ENCODE assay signal across 1 cellular context in the genomic region with DNA sequence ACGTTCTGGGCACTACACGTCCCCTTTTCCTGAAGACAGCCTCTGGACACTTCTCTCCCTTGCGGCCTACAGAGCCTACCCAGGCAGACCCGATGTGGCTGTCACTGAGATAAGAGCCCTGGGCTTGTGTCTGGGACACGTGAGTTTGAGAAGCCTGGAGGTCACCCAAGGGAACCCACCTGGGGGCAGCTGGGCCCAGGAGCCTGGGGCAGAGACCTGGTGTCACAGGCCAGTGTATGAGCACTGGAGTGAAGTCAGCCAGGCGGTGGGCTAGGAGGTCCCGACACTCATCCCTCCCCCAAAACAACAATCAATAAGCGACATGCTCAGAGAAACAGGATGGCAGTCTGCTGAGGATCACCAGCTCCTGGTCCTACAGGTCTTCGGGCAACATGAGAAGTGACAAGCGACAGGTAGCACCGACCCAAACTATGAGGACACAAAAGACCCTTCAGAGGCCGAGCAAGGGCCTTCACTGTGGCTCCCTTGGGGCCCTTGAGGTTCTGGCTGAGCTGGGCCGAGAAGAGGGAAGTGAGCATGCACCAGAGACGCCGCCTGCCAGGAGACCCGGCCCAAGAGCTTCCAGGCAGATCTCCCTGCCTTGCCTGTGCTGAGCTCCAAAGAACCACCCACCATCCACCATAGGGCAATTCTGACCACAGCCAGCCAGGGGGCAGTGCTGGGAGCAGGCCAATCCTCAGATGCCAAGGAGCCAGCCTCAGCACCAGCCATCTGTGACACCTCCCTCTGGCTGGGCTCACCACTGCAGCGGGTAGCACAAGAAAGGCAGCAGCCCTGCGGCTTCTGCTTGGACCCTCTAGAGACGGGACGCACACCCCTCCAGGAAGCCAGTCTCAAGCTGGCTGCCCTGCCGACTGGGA.
A peak's percentile ranks its signal among the peaks of the same experiment; 100 is the strongest.
TF ChIP-seq lines count a peak whose summit lies in the region.

No MANE protein-coding gene starts in this region.

TF ChIP-seq in HepG2, 621 proteins besides CTCF, POLR2A, EP300 and RAD21:
- TF ChIP-seq CCDC6 (CRISPR knock-in tag; IDR thresholded peaks at IDR 0.05) (no peak), FOXK2 (IDR thresholded peaks at IDR 0.05) (no peak), ZNF687 (CRISPR knock-in tag; IDR thresholded peaks at IDR 0.05) (peak; percentile 83), PHF21A (CRISPR knock-in tag; IDR thresholded peaks at IDR 0.05) (no peak), SP5 (CRISPR knock-in tag; IDR thresholded peaks at IDR 0.05; ENCODE audit: borderline replicate concordance, low read depth) (peak; percentile 20; the same call in 1 of the 2 replicates), STAG1 (CRISPR knock-in tag; IDR thresholded peaks at IDR 0.05) (peak; percentile 46), ZNF614 (CRISPR knock-in tag; IDR thresholded peaks at IDR 0.05; ENCODE audit: borderline replicate concordance) (no peak), PITX1 (CRISPR knock-in tag; IDR thresholded peaks at IDR 0.05) (no peak), TEAD3 (CRISPR knock-in tag; optimal IDR thresholded peaks at IDR 0.05; ENCODE audit: borderline replicate concordance) (peak; percentile 41), TGIF2 (CRISPR knock-in tag; IDR thresholded peaks at IDR 0.05) (peak; percentile 24; the same call in 1 of the 2 replicates), MED1 (CRISPR knock-in tag; IDR thresholded peaks at IDR 0.05) (0 out of 2 replicates have a peak, but pooled peaks have one; percentile 35), ERF (CRISPR knock-in tag; IDR thresholded peaks at IDR 0.05) (0 out of 2 replicates have a peak, but pooled peaks have one; percentile 18), ZNF3 (CRISPR knock-in tag; IDR thresholded peaks at IDR 0.05) (no peak), HNRNPL (IDR thresholded peaks at IDR 0.05; ENCODE audit: low read depth, low read length) (peak; percentile 89), SMAD1 (CRISPR knock-in tag; IDR thresholded peaks at IDR 0.05; ENCODE audit: borderline replicate concordance, low read depth) (no peak), ZFP41 (CRISPR knock-in tag; IDR thresholded peaks at IDR 0.05; ENCODE audit: borderline replicate concordance) (no peak), KDM2A (CRISPR knock-in tag; IDR thresholded peaks at IDR 0.05; ENCODE audit: borderline replicate concordance, low read depth) (0 out of 2 replicates have a peak, but pooled peaks have one; percentile 36), ZNF563 (CRISPR knock-in tag; IDR thresholded peaks at IDR 0.05) (0 out of 2 replicates have a peak, but pooled peaks have one; percentile 15), XRCC5 (optimal IDR thresholded peaks at IDR 0.05; ENCODE audit: low read length) (peak; percentile 64), SMC3 (IDR thresholded peaks at IDR 0.05; ENCODE audit: low read length) (peak; percentile 41), RARA (CRISPR knock-in tag; IDR thresholded peaks at IDR 0.05) (0 out of 2 replicates have a peak, but pooled peaks have one; percentile 15), KLF16 (CRISPR knock-in tag; IDR thresholded peaks at IDR 0.05) (peak in 1 of 2 experiments; percentile 25; a peak in 1 of 4 replicates), GATAD2A (CRISPR knock-in tag; IDR thresholded peaks at IDR 0.05) (peak; percentile 57), CBFB (CRISPR knock-in tag; IDR thresholded peaks at IDR 0.05) (peak; percentile 80), ATF7 (IDR thresholded peaks at IDR 0.05) (no peak), ATF7 (CRISPR knock-in tag; IDR thresholded peaks at IDR 0.05) (no peak), ZFX (CRISPR knock-in tag; IDR thresholded peaks at IDR 0.05; ENCODE audit: low read depth) (0 out of 2 replicates have a peak, but pooled peaks have one; percentile 6), GATAD1 (CRISPR knock-in tag; IDR thresholded peaks at IDR 0.05) (peak; percentile 20; the same call in 1 of the 2 replicates)
- TF ChIP-seq, protein P1, sequence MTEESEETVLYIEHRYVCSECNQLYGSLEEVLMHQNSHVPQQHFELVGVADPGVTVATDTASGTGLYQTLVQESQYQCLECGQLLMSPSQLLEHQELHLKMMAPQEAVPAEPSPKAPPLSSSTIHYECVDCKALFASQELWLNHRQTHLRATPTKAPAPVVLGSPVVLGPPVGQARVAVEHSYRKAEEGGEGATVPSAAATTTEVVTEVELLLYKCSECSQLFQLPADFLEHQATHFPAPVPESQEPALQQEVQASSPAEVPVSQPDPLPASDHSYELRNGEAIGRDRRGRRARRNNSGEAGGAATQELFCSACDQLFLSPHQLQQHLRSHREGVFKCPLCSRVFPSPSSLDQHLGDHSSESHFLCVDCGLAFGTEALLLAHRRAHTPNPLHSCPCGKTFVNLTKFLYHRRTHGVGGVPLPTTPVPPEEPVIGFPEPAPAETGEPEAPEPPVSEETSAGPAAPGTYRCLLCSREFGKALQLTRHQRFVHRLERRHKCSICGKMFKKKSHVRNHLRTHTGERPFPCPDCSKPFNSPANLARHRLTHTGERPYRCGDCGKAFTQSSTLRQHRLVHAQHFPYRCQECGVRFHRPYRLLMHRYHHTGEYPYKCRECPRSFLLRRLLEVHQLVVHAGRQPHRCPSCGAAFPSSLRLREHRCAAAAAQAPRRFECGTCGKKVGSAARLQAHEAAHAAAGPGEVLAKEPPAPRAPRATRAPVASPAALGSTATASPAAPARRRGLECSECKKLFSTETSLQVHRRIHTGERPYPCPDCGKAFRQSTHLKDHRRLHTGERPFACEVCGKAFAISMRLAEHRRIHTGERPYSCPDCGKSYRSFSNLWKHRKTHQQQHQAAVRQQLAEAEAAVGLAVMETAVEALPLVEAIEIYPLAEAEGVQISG (CRISPR knock-in tag; IDR thresholded peaks at IDR 0.05), result no peak
- TF ChIP-seq, protein P2, sequence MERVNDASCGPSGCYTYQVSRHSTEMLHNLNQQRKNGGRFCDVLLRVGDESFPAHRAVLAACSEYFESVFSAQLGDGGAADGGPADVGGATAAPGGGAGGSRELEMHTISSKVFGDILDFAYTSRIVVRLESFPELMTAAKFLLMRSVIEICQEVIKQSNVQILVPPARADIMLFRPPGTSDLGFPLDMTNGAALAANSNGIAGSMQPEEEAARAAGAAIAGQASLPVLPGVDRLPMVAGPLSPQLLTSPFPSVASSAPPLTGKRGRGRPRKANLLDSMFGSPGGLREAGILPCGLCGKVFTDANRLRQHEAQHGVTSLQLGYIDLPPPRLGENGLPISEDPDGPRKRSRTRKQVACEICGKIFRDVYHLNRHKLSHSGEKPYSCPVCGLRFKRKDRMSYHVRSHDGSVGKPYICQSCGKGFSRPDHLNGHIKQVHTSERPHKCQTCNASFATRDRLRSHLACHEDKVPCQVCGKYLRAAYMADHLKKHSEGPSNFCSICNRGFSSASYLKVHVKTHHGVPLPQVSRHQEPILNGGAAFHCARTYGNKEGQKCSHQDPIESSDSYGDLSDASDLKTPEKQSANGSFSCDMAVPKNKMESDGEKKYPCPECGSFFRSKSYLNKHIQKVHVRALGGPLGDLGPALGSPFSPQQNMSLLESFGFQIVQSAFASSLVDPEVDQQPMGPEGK (CRISPR knock-in tag; IDR thresholded peaks at IDR 0.05), result 0 out of 2 replicates have a peak, but pooled peaks have one; percentile 46
- TF ChIP-seq, protein P3, sequence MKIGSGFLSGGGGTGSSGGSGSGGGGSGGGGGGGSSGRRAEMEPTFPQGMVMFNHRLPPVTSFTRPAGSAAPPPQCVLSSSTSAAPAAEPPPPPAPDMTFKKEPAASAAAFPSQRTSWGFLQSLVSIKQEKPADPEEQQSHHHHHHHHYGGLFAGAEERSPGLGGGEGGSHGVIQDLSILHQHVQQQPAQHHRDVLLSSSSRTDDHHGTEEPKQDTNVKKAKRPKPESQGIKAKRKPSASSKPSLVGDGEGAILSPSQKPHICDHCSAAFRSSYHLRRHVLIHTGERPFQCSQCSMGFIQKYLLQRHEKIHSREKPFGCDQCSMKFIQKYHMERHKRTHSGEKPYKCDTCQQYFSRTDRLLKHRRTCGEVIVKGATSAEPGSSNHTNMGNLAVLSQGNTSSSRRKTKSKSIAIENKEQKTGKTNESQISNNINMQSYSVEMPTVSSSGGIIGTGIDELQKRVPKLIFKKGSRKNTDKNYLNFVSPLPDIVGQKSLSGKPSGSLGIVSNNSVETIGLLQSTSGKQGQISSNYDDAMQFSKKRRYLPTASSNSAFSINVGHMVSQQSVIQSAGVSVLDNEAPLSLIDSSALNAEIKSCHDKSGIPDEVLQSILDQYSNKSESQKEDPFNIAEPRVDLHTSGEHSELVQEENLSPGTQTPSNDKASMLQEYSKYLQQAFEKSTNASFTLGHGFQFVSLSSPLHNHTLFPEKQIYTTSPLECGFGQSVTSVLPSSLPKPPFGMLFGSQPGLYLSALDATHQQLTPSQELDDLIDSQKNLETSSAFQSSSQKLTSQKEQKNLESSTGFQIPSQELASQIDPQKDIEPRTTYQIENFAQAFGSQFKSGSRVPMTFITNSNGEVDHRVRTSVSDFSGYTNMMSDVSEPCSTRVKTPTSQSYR (CRISPR knock-in tag; IDR thresholded peaks at IDR 0.05; ENCODE audit: borderline replicate concordance), result peak; percentile 31; the same call in 1 of the 2 replicates
